8 cellular contexts compared by ENCODE assay signal in the genomic region with DNA sequence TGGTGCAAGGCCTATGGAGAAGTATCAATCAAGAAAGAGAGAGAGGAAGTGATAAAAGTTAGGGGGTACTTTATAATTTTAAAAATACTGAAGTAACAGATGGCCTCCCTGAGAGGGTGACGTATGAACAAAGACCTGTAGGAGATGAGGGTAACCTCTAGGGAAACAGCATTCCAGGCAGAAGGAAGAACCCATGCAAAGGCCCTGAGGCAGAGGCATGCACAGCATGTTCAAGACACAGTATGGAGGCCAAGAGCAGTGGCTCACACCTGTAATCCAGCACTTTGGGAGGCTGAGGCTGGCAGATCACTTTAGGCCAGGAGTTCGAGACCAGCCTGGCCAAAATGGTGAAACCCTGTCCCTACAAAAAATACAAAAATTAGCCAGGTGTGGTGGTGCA.
"Had no signal": no experiment of that assay in that cellular context is flagged by ENCODE, and none has a peak within 500 bp of the region (broad histone marks: within the 10 kb centered on the region; RNA-seq: fewer than 3 reads in every experiment).

No MANE protein-coding gene starts in this region.

- ATAC-seq: HCT116, K562 had no signal

- H3K36me3 ChIP-seq: HAP-1 had no signal

- H3K9ac ChIP-seq: GM23248 had no signal

- H3K4me1 ChIP-seq: HAP-1 had no signal

- H2AFZ ChIP-seq: GM23248 had no signal

- H3K27ac ChIP-seq: GM23248 had no signal

- H3K4me3 ChIP-seq: GM23248, HAP-1, K562 had no signal

- DNase-seq: GM23248, GOT3, H7, IMR-90, KG1 had no signal

- H3K9me3 ChIP-seq: HAP-1 had no signal
